In genomic region chr6:20467437-20467836, GRCh38 we compare ENCODE assay signal across 13 cellular contexts.
DNase-seq lines count a peak whose midpoint lies in the region; ATAC-seq, FAIRE-seq and TF ChIP-seq lines count a peak whose summit lies in the region.
"Had no signal": no experiment of that assay in that cellular context is flagged by ENCODE, and none has a peak within 500 bp of the region (broad histone marks: within the 10 kb centered on the region; RNA-seq: fewer than 3 reads in every experiment).

No MANE protein-coding gene starts in this region.

- TF ChIP-seq CTCF in GM06990 (IDR thresholded peaks at IDR 0.05; ENCODE audit: insufficient read depth, low read length, poor library complexity, severe bottlenecking), result no peak

- H3K27me3 ChIP-seq in GM06990 (replicated peaks; ENCODE audit: control insufficient read depth, insufficient read depth, low read length), result no peaks in the 10 kb centered on the region

- no peaks in the 10 kb centered on the region; the same call in none of the 2 replicates for H3K36me3 ChIP-seq in GM06990 (ENCODE audit: control insufficient read depth, insufficient read depth, low read length)

- FAIRE-seq in HTR-8/SVneo (lab: Jason Lieb, UNC), result no peak
- FAIRE-seq: K562 had no signal

- ATAC-seq in GM19035 (IDR thresholded peaks at IDR 0.05; ENCODE audit: unreplicated experiment) (peak; percentile 72), HG02642 (IDR thresholded peaks at IDR 0.05; ENCODE audit: poor library complexity, unreplicated experiment) (peak; percentile 65), HG03520 (IDR thresholded peaks at IDR 0.05; ENCODE audit: unreplicated experiment) (peak; percentile 44)
- ATAC-seq: K562 had no signal

- H3K4me3 ChIP-seq in GM06990 (replicated peaks; ENCODE audit: low read depth, low read length), result no peak overlapping the region
- H3K4me3 ChIP-seq: GM23248, K562, PC-9 had no signal

- peak; percentile 32 for DNase-seq in GM06990 (ENCODE audit: extremely low read depth, insufficient read length)
- DNase-seq in germinal center (ENCODE audit: low spot score), result no peak
- no peak for DNase-seq in HTR-8/SVneo (ENCODE audit: insufficient read length, low spot score)
- DNase-seq in pons (ENCODE audit: low spot score), result no peak
- DNase-seq in NCI-H524 treated with DMSO at 0.1 percent for 48 hours (lab: John Stamatoyannopoulos, UW), result no peak
- DNase-seq: activated T-cell treated with anti-CD3 and anti-CD28 coated beads for 4 hours, GM23248, PC-9, T1000 had no signal
